ENCODE assay signal across 13 cellular contexts in the genomic region with DNA sequence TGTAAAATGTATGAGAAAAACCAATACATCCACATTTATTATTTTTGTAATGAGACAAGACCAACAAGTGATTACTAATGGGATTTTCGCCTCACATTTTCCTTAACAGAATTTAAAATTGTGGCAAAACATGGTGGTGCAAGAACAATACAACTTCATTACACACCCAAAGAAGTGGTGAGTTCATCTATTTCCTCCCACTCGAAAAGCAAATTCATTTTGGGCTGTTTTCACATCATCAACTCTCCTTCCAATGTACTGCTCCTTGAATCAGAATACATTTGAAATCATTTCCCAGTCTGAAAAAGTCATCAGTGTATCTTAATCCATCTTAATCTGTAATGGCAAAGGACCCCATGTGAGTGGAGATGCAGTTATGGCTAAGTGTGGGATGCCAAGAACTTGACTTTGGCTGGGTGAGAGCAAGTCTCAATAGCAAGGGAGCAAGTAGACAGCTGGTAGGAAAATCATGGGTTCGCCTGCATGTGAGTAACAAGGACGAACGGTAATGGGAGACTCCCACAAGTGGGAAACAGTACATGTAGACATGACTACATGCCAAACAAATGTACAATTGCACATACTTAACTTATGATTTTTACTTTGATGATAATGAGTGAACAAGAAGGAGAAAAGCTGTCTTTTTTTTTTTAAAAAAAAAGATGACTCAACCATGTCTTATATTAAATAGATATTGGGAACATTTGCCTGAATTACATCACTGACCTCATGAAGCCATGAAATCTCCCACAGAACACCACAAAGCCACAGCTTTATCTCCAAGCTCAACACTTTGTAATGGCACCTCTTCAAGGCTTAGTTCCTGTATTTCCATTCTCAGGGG. TPM values are rescaled to one million over a fixed set of nuclear protein-coding genes. Genes with fewer than 3 reads are reported as not detected.
DNase-seq lines count a peak whose midpoint lies in the region; ATAC-seq, FAIRE-seq and TF ChIP-seq lines count a peak whose summit lies in the region.
"Had no signal": no experiment of that assay in that cellular context is flagged by ENCODE, and none has a peak within 500 bp of the region (broad histone marks: within the 10 kb centered on the region; RNA-seq: fewer than 3 reads in every experiment).

No MANE protein-coding gene starts in this region.

- peak overlapping the region in 1 of 2 donors; percentile 10 for H3K4me3 Mint-ChIP-seq in activated T-cell treated with anti-CD3 and anti-CD28 coated beads, Interleukin-2, amount 50 U/mL, for 72 hours

- H3K27me3 ChIP-seq in BLaER1 treated with 17β-estradiol and CSF1 and Interleukin-3, amounts not matched to agents 10 nM and 100 nM: no peaks in the 10 kb centered on the region
- no peaks in the 10 kb centered on the region for H3K27me3 ChIP-seq in GM23248 (replicated peaks; ENCODE audit: insufficient read depth)
- H3K27me3 ChIP-seq in keratinocyte (ENCODE audit: control insufficient read depth, extremely low read depth, insufficient read depth, low read length): no peaks in the 10 kb centered on the region
- H3K27me3 ChIP-seq in body of pancreas: no peaks in the 10 kb centered on the region
- H3K27me3 ChIP-seq: pancreas had no signal

- H3K4me1 ChIP-seq in BLaER1 treated with 17β-estradiol and CSF1 and Interleukin-3, amounts not matched to agents 10 nM and 100 nM: peaks cover 12 to 78% (median 62%) of the 10 kb centered on the region in 10 experiments
- peaks cover 37% of the 10 kb centered on the region for H3K4me1 ChIP-seq in GM23248 (ENCODE audit: insufficient read depth)
- H3K4me1 ChIP-seq in keratinocyte (ENCODE audit: control insufficient read depth, extremely low read depth, insufficient read depth, low read length): no peaks in the 10 kb centered on the region
- H3K4me1 ChIP-seq in body of pancreas: no peaks in the 10 kb centered on the region
- H3K4me1 ChIP-seq: pancreas had no signal

- TF ChIP-seq POLR2A in body of pancreas (IDR thresholded peaks at IDR 0.05): no peak

- H2AFZ ChIP-seq in GM23248: no peak overlapping the region
- no peak overlapping the region for H2AFZ ChIP-seq in keratinocyte (ENCODE audit: control insufficient read depth, low read length)

- no peaks in the 10 kb centered on the region for H3K9me1 ChIP-seq in keratinocyte (ENCODE audit: control insufficient read depth, extremely low read depth, insufficient read depth, low read length)

- no peaks in the 10 kb centered on the region for H3K27me3 Mint-ChIP-seq in activated T-cell treated with anti-CD3 and anti-CD28 coated beads, Interleukin-2, amount 50 U/mL, for 72 hours (ENCODE audit: low read depth)

- H3F3A ChIP-seq in GM23248 (ENCODE audit: insufficient read depth): peaks cover 30% of the 10 kb centered on the region

- no peak overlapping the region for H3K4me3 ChIP-seq in BLaER1 treated with 17β-estradiol and CSF1 and Interleukin-3, amounts not matched to agents 10 nM and 100 nM
- no peak overlapping the region for H3K4me3 ChIP-seq in GM23248
- no peak overlapping the region for H3K4me3 ChIP-seq in keratinocyte (ENCODE audit: control insufficient read depth in 2 of 3, extremely low read depth in 1 of 3, insufficient read depth in 2 of 3, low read depth in 1 of 3, low read length in 3 of 3)
- H3K4me3 ChIP-seq in body of pancreas: no peak overlapping the region
- H3K4me3 ChIP-seq: pancreas had no signal

- H3K4me2 ChIP-seq in BLaER1 treated with 17β-estradiol and CSF1 and Interleukin-3, amounts not matched to agents 10 nM and 100 nM: peak overlapping the region in 8 of 11 experiments; percentile 4 to 62 (median 20); a peak in 13 of 22 replicates
- no peak overlapping the region for H3K4me2 ChIP-seq in GM23248 (ENCODE audit: unreplicated experiment)
- H3K4me2 ChIP-seq in keratinocyte (ENCODE audit: control insufficient read depth, extremely low read depth, insufficient read depth, low read depth, low read length): no peak overlapping the region

- DNase-seq in GM23248 (peak; percentile 88), keratinocyte (ENCODE audit: low read depth, low spot score) (no peak), T-helper 1 cell (no peak), body of pancreas (no peak), mucosa of gallbladder (ENCODE audit: low spot score) (no peak), DMS114 treated with DMSO at 0.1 percent for 48 hours (lab: John Stamatoyannopoulos, UW; ENCODE audit: unreplicated experiment) (no peak)
- DNase-seq in activated T-cell treated with anti-CD3 and anti-CD28 coated beads, Interleukin-2, amount 50 U/mL, for 72 hours: no peak
- DNase-seq: anterior cingulate cortex; left cardiac atrium; pancreas; SHP77 treated with DMSO at 0.1 percent for 48 hours; stimulated activated CD4-positive, alpha-beta T cell treated with anti-CD3 and anti-CD28 coated beads, Interleukin-4, amount 100 ng/mL, for 1 hour had no signal

- no peaks in the 10 kb centered on the region for H3K9me2 ChIP-seq in GM23248 (ENCODE audit: insufficient read depth)

- H3K27ac ChIP-seq in BLaER1 treated with 17β-estradiol and CSF1 and Interleukin-3, amounts not matched to agents 10 nM and 100 nM: peak overlapping the region in 5 of 11 experiments; percentile 5 to 38 (median 13); a peak in 6 of 22 replicates
- H3K27ac ChIP-seq in GM23248: peak overlapping the region; percentile 60
- no peak overlapping the region for H3K27ac ChIP-seq in keratinocyte (ENCODE audit: control insufficient read depth, insufficient read depth, low read length)
- no peak overlapping the region for H3K27ac ChIP-seq in body of pancreas
- H3K27ac ChIP-seq: pancreas had no signal

- in situ Hi-C loops in GM23248 (cut with MboI): no loop called here

- no peak overlapping the region for H3K27ac Mint-ChIP-seq in activated T-cell treated with anti-CD3 and anti-CD28 coated beads, Interleukin-2, amount 50 U/mL, for 72 hours

- intact Hi-C loops in body of pancreas (cut with DNase I): no loop called here

- H3K36me3 ChIP-seq in BLaER1 treated with 17β-estradiol and CSF1 and Interleukin-3, amounts not matched to agents 10 nM and 100 nM: peaks cover 0 to 96% (median 71%) of the 10 kb centered on the region in 11 experiments; a peak in 20 of 22 replicates
- no peaks in the 10 kb centered on the region for H3K36me3 ChIP-seq in GM23248 (ENCODE audit: low read depth)
- no peaks in the 10 kb centered on the region for H3K36me3 ChIP-seq in keratinocyte (ENCODE audit: control insufficient read depth in 2 of 2, extremely low read depth in 1 of 2, insufficient read depth in 2 of 2, low read length in 2 of 2)
- H3K36me3 ChIP-seq in body of pancreas (replicated peaks in 1 of 2; ENCODE audit: insufficient read depth in 1 of 2, low read depth in 2 of 2): no peaks in the 10 kb centered on the region
- H3K36me3 ChIP-seq: pancreas had no signal

- H4K20me1 ChIP-seq in BLaER1 treated with 17β-estradiol and CSF1 and Interleukin-3, amounts not matched to agents 10 nM and 100 nM: peaks cover 0 to 86% (median 17%) of the 10 kb centered on the region in 11 experiments; a peak in 10 of 22 replicates
- H4K20me1 ChIP-seq in GM23248 (ENCODE audit: insufficient read depth) (no peaks in the 10 kb centered on the region), keratinocyte (ENCODE audit: control insufficient read depth, extremely low read depth, insufficient read depth, low read length) (no peaks in the 10 kb centered on the region)

- TF ChIP-seq CTCF in keratinocyte (optimal IDR thresholded peaks at IDR 0.05 in 1 of 3, IDR thresholded peaks at IDR 0.05 in 1 of 3, conservative IDR thresholded peaks at IDR 0.05 in 1 of 3; ENCODE audit: extremely low read depth in 1 of 3, insufficient read depth in 2 of 3, low read length in 3 of 3) (no peak), body of pancreas (IDR thresholded peaks at IDR 0.05) (no peak)

- no peaks in the 10 kb centered on the region for H3K79me2 ChIP-seq in GM23248 (ENCODE audit: insufficient read depth)
- H3K79me2 ChIP-seq in keratinocyte (ENCODE audit: control insufficient read depth, insufficient read depth, low read length): no peaks in the 10 kb centered on the region

- no peak overlapping the region for H3K9ac ChIP-seq in BLaER1 treated with 17β-estradiol and CSF1 and Interleukin-3, amounts not matched to agents 10 nM and 100 nM
- H3K9ac ChIP-seq in GM23248 (no peak overlapping the region), keratinocyte (ENCODE audit: control insufficient read depth, extremely low read depth, insufficient read depth, low read length) (no peak overlapping the region)

- 61 to 62% methylated on average over 5 of the region's 5 CpGs for WGBS in GM23248 (ENCODE audit: low coverage in 1 of 2, low lambda C conversion rate in 2 of 2, missing lambda C conversion rate in 2 of 2), 2 experiments
- 79 to 88% methylated on average over 5 of the region's 5 CpGs for WGBS in body of pancreas, 2 donors

- H3K9me3 ChIP-seq in BLaER1 treated with 17β-estradiol and CSF1 and Interleukin-3, amounts not matched to agents 10 nM and 100 nM (replicated peaks in 1 of 11): no peaks in the 10 kb centered on the region; a peak in 1 of 22 replicates
- no peaks in the 10 kb centered on the region for H3K9me3 ChIP-seq in GM23248 (ENCODE audit: low read depth)
- no peaks in the 10 kb centered on the region for H3K9me3 ChIP-seq in keratinocyte (ENCODE audit: control insufficient read depth, low read depth, low read length)
- no peaks in the 10 kb centered on the region for H3K9me3 ChIP-seq in body of pancreas
- H3K9me3 ChIP-seq: pancreas had no signal

- peak; percentile 13 for FAIRE-seq in keratinocyte (lab: Jason Lieb, UNC)
- FAIRE-seq: pancreas had no signal

- H3K9me3 Mint-ChIP-seq in activated T-cell treated with anti-CD3 and anti-CD28 coated beads, Interleukin-2, amount 50 U/mL, for 72 hours: no peaks in the 10 kb centered on the region

- dilution Hi-C loops in keratinocyte (cut with MboI; ENCODE audit: extremely low pct_ligation_motif_present, low sequenced_read_pairs): no loop called here

- peak; percentile 46 to 49 for ATAC-seq in activated T-cell treated with anti-CD3 and anti-CD28 coated beads, Interleukin-2, amount 50 U/mL, for 72 hours (replicated peaks in 1 of 2)
- ATAC-seq in body of pancreas: no peak

- H3K4me1 Mint-ChIP-seq in activated T-cell treated with anti-CD3 and anti-CD28 coated beads, Interleukin-2, amount 50 U/mL, for 72 hours (ENCODE audit: low read depth): peaks cover 99% of the 10 kb centered on the region

- peaks cover 0 to 1% of the 10 kb centered on the region in 2 donors for H3K36me3 Mint-ChIP-seq in activated T-cell treated with anti-CD3 and anti-CD28 coated beads, Interleukin-2, amount 50 U/mL, for 72 hours (ENCODE audit: insufficient read depth in 2 of 2)

RNA-seq across cellular contexts. Expression of gene RUNX1, which starts 46.0 kb away (rescaled TPM):
- 32.6 and 35.3 TPM in 2 replicates for total RNA-seq in GM23248 (2014; rRNA removed; shearing (Covaris generic))
- polyA plus RNA-seq in GM23248 (2016; fragmentation: Nextera tagmentation; extraction: Ambion mirVana): 21.3 and 23.1 TPM in 2 replicates
- 10 to 100 TPM; 36.6 to 56.2 TPM for total RNA-seq in activated T-cell treated with anti-CD3 and anti-CD28 coated beads, Interleukin-2, amount 50 U/mL, for 72 hours
- 25.5 to 91.0 TPM (median 44.9 TPM) in 3 replicates for polyA plus RNA-seq in keratinocyte
- polyA plus RNA-seq in keratinocyte (2011; ENCODE audit: low read depth): 5.9 TPM
- 37.4 and 45.8 TPM in 2 replicates for polyA plus RNA-seq in keratinocyte (2011; cell fraction: cytosol; rRNA removed)
- polyA plus RNA-seq in keratinocyte (2011; cell fraction: nucleus; rRNA removed): 145 and 159 TPM in 2 replicates
- 10.7 and 81.7 TPM in 2 replicates for polyA plus RNA-seq in keratinocyte (2012; ENCODE audit: low replicate concordance)
- 41.9 to 182 TPM (median 83.5 TPM) in 3 replicates for polyA minus RNA-seq in keratinocyte
- 35.7 TPM for polyA minus RNA-seq in keratinocyte (2011; cell fraction: cytosol; rRNA and poly(A)+ RNA removed)
- polyA minus RNA-seq in keratinocyte (2011; cell fraction: nucleus; rRNA and poly(A)+ RNA removed): 165 and 282 TPM in 2 replicates
- total RNA-seq in body of pancreas: 10 to 100 TPM in 1 of 2 donors, 1 to 10 TPM in 1; 4.9 to 12.5 TPM
- 35.1 TPM for total RNA-seq in mucosa of gallbladder

Comparison
In these comparisons a context has a peak if more than half of its experiments do, and no peak if none do; other contexts are left out.
1. H3K4me2 ChIP-seq: peak in BLaER1 treated with 17β-estradiol and CSF1 and Interleukin-3, amounts not matched to agents 10 nM and 100 nM (8 of 11); none in GM23248 (single experiment) and keratinocyte (single experiment).